8 cellular contexts compared by ENCODE assay signal in the genomic region with DNA sequence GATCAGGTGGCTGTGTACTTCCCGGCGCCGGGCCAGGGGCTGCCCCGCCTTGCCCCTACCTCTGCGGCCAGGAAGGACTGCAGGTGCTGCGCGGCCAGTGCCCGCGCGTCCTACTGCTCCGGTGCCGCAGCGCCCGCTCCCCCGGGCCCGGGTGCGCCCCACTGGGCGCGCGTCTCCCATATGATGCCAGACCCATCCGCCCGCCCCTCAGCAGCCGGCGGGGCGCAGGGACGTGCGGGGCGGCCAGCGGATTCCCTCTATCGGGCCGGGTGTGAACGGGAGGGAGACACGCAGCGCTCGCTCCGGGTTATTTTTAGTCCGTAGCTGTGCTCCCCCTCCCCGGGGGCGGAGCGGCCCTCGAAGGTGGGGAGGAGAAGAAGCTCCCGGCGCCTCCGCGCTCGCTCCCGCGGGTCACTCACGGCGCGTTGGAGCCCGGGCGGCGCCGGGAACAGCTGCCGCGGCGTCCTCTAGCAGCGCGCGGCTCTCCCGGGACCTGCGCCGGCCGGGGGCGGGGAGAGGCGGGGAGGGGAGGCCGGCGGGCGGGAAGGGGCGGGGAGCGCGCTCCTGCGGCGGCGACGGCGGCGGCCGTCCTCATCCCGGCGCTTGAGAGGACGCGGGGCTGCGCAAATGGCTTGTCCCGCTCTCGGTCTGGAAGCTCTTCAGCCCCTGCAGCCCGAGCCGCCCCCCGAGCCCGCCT.
DNase-seq lines count a peak whose midpoint lies in the region; ATAC-seq and TF ChIP-seq lines count a peak whose summit lies in the region.

No MANE protein-coding gene starts in this region.

- in situ Hi-C loops in astrocyte of the cerebellum (cut with HindIII; ENCODE audit: low sequenced_read_pairs) = no loop called here

- ATAC-seq in GM21723 (IDR thresholded peaks at IDR 0.05; ENCODE audit: unreplicated experiment) (peak; percentile 51), HG03097 (IDR thresholded peaks at IDR 0.05; ENCODE audit: low FRiP score, unreplicated experiment) (no peak), GM18502 (IDR thresholded peaks at IDR 0.05; ENCODE audit: poor library complexity, unreplicated experiment) (no peak)

- TF ChIP-seq CTCF in astrocyte of the cerebellum (IDR thresholded peaks at IDR 0.05; ENCODE audit: low read depth, low read length, missing control alignments) = no peak
- TF ChIP-seq CTCF in retinal pigment epithelial cell (conservative IDR thresholded peaks at IDR 0.05; ENCODE audit: low read depth, low read length) = no peak

- peak; percentile 39 to 61 for DNase-seq in NCI-H1930 (lab: John Stamatoyannopoulos, UW)
- no peak for DNase-seq in astrocyte of the cerebellum (ENCODE audit: low read depth)
- peak; percentile 76 to 81 for DNase-seq in hippocampal formation (lab: John Stamatoyannopoulos, UW)
- no peak for DNase-seq in retinal pigment epithelial cell (ENCODE audit: low read depth)
- no peak for DNase-seq in foreskin melanocyte

- H3K4me3 ChIP-seq in astrocyte of the cerebellum (ENCODE audit: low read depth, low read length) (peak overlapping the region; percentile 61), retinal pigment epithelial cell (ENCODE audit: low read length) (peak overlapping the region; percentile 67)

Comparison
In these comparisons a context has a peak if more than half of its experiments do, and no peak if none do; other contexts are left out.
1. DNase-seq: peak in NCI-H1930 (2 of 2) and hippocampal formation (2 of 2); none in astrocyte of the cerebellum (single experiment), retinal pigment epithelial cell (single experiment) and foreskin melanocyte (single experiment).